Comparison of ENCODE assay signal across 23 cellular contexts in the genomic region with DNA sequence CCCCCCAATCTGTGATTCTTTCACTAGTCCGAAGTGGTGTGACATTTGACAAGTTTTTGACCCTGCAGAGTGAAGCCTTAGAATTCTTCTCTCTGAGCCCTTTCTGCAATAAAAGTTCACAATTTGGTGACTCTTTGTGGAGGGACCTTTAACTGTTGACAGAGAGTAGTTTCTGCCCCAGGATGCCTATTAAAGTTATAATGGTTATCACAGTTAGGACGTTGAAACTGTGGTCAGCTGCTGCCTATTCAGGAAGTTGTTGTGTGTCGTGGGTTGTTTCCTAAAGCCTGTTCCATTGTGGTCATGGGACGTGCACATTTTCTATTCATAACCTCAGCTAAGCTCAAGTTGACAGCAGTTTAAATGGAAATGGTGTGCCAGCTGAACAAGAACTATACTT.
DNase-seq lines count a peak whose midpoint lies in the region; ATAC-seq and TF ChIP-seq lines count a peak whose summit lies in the region.
"Had no signal": no experiment of that assay in that cellular context is flagged by ENCODE, and none has a peak within 500 bp of the region (broad histone marks: within the 10 kb centered on the region; RNA-seq: fewer than 3 reads in every experiment).

No MANE protein-coding gene starts in this region.

- peak overlapping the region; percentile 82 for H3K4me2 ChIP-seq in BLaER1
- H3K4me2 ChIP-seq: SK-N-SH had no signal

- no peak for TF ChIP-seq CTCF in tibial nerve (IDR thresholded peaks at IDR 0.05)

- DNase-seq in LHCN-M2 (ENCODE audit: low read depth) (peak; percentile 63), OCI-M1 (lab: John Stamatoyannopoulos, UW) (peak; percentile 21), foreskin melanocyte (peak; percentile 95), tibial nerve (ENCODE audit: low spot score in 2 of 2) (no peak), cortex of kidney (lab: John Stamatoyannopoulos, UW) (no peak)
- DNase-seq: activated CD4-positive, alpha-beta T cell treated with anti-CD3 and anti-CD28 coated beads, Interleukin-2, amount 10 ng/mL, durations not matched to agents 24 days and 14 days; activated naive CD4-positive, alpha-beta T cell; activated T-cell treated with anti-CD3 and anti-CD28 coated beads, Interleukin-2, amount 50 U/mL, for 4 hours; DMS53; H9; left ventricle myocardium inferior; NCI-H1436 treated with DMSO at 0.1 percent for 48 hours; NCI-H510A; SK-N-SH; stimulated activated CD8-positive, alpha-beta memory T cell treated with anti-CD3 and anti-CD28 coated beads, Interleukin-4, amount 100 ng/mL, for 48 hours; stomach; trophoblast cell; WERI-Rb-1 had no signal

- no peaks in the 10 kb centered on the region for H3K36me3 ChIP-seq in BLaER1
- H3K36me3 ChIP-seq in tibial nerve: no peaks in the 10 kb centered on the region
- H3K36me3 ChIP-seq: breast epithelium, left ventricle myocardium inferior, prostate gland, stomach, WERI-Rb-1 had no signal

- H3K4me1 ChIP-seq in BLaER1 (peaks cover 39% of the 10 kb centered on the region), tibial nerve (peaks cover 0 to 19% (median 4%) of the 10 kb centered on the region in 4 donors)
- H3K4me1 ChIP-seq: breast epithelium, prostate gland had no signal

- 16% methylated on average over 4 of the region's 4 CpGs for WGBS in tibial nerve, 2 donors

- no peaks in the 10 kb centered on the region for H4K20me1 ChIP-seq in BLaER1

- H3K4me3 ChIP-seq in BLaER1 (no peak overlapping the region; the same call in 1 of the 2 replicates), tibial nerve (no peak overlapping the region)
- H3K4me3 ChIP-seq: breast epithelium, left ventricle myocardium inferior, prostate gland, stomach had no signal

- H3K27ac ChIP-seq in BLaER1 (no peak overlapping the region), tibial nerve (no peak overlapping the region)
- H3K27ac ChIP-seq: breast epithelium, left ventricle myocardium inferior, prostate gland, stomach, WERI-Rb-1 had no signal

- no peaks in the 10 kb centered on the region for H3K27me3 ChIP-seq in BLaER1
- H3K27me3 ChIP-seq in tibial nerve: no peaks in the 10 kb centered on the region
- H3K27me3 ChIP-seq: breast epithelium, stomach had no signal

- H3K9me3 ChIP-seq in BLaER1 (peaks cover 17% of the 10 kb centered on the region; the same call in 1 of the 2 replicates), tibial nerve (no peaks in the 10 kb centered on the region)
- H3K9me3 ChIP-seq: breast epithelium, left ventricle myocardium inferior, prostate gland, SK-N-SH, stomach had no signal

- no peak for TF ChIP-seq POLR2A in tibial nerve (IDR thresholded peaks at IDR 0.05)

- ATAC-seq in HG03378 (IDR thresholded peaks at IDR 0.05; ENCODE audit: unreplicated experiment): no peak
- no peak for ATAC-seq in HG03135 (IDR thresholded peaks at IDR 0.05; ENCODE audit: unreplicated experiment)
- ATAC-seq: activated T-cell treated with anti-CD3 and anti-CD28 coated beads, Interleukin-2, amount 50 U/mL, for 4 hours had no signal

- no peak overlapping the region for H3K9ac ChIP-seq in BLaER1
- H3K9ac ChIP-seq: SK-N-SH had no signal

- TF ChIP-seq EP300 in tibial nerve (IDR thresholded peaks at IDR 0.05): no peak

Comparison
In these comparisons a context has a peak if more than half of its experiments do, and no peak if none do; other contexts are left out.
1. DNase-seq: peak in LHCN-M2 (single experiment), OCI-M1 (single experiment) and foreskin melanocyte (single experiment); none in tibial nerve (0 of 2) and cortex of kidney (single experiment).